6 cellular contexts compared by ENCODE assay signal in genomic region chr20:18625907-18626655, GRCh38.
"Had no signal": no experiment of that assay in that cellular context is flagged by ENCODE, and none has a peak within 500 bp of the region (broad histone marks: within the 10 kb centered on the region; RNA-seq: fewer than 3 reads in every experiment).

No MANE protein-coding gene starts in this region.

- ATAC-seq: GM23338, HCT116 had no signal

- H3K4me1 ChIP-seq: HAP-1 had no signal

- H3K27ac Mint-ChIP-seq: GM23338 had no signal

- H3K4me3 ChIP-seq: GM23338, HAP-1 had no signal

- H3K4me3 Mint-ChIP-seq: GM23338 had no signal

- H3K9me3 ChIP-seq: HAP-1 had no signal

- DNase-seq: IMR-90, Kasumi-1, KBM-7 had no signal

- H3K4me1 Mint-ChIP-seq: GM23338 had no signal

- H3K9me3 Mint-ChIP-seq: GM23338 had no signal
